Comparison of ENCODE assay signal across 12 cellular contexts in genomic region chr5:78661691-78662090, GRCh38. TPM values are rescaled to one million over a fixed set of nuclear protein-coding genes. Genes with fewer than 3 reads are reported as not detected.
DNase-seq lines count a peak whose midpoint lies in the region; ATAC-seq and FAIRE-seq lines count a peak whose summit lies in the region.
"Had no signal": no experiment of that assay in that cellular context is flagged by ENCODE, and none has a peak within 500 bp of the region (broad histone marks: within the 10 kb centered on the region; RNA-seq: fewer than 3 reads in every experiment).

No MANE protein-coding gene starts in this region.

- no peaks in the 10 kb centered on the region for H3K4me1 Mint-ChIP-seq in activated T-cell treated with anti-CD3 and anti-CD28 coated beads, Interleukin-2, amount 50 U/mL, for 72 hours (ENCODE audit: low read depth)

- H3K4me3 Mint-ChIP-seq in activated T-cell treated with anti-CD3 and anti-CD28 coated beads, Interleukin-2, amount 50 U/mL, for 72 hours, result no peak overlapping the region
- H3K4me3 Mint-ChIP-seq: memory B cell had no signal

- peak; percentile 93 for FAIRE-seq in GM19239 (lab: Jason Lieb, UNC)

- H3K36me3 Mint-ChIP-seq in activated T-cell treated with anti-CD3 and anti-CD28 coated beads, Interleukin-2, amount 50 U/mL, for 72 hours (ENCODE audit: insufficient read depth in 2 of 2), result no peaks in the 10 kb centered on the region
- H3K36me3 Mint-ChIP-seq: CD14-positive monocyte, memory B cell had no signal

- H3K27me3 Mint-ChIP-seq in activated T-cell treated with anti-CD3 and anti-CD28 coated beads, Interleukin-2, amount 50 U/mL, for 72 hours (ENCODE audit: low read depth), result peaks cover 24% of the 10 kb centered on the region

- H3K27ac Mint-ChIP-seq in activated T-cell treated with anti-CD3 and anti-CD28 coated beads, Interleukin-2, amount 50 U/mL, for 72 hours, result no peak overlapping the region
- H3K27ac Mint-ChIP-seq: CD14-positive monocyte, memory B cell had no signal

- ATAC-seq in HG02588 (IDR thresholded peaks at IDR 0.05; ENCODE audit: unreplicated experiment) (peak; percentile 72), HG03196 (IDR thresholded peaks at IDR 0.05; ENCODE audit: unreplicated experiment) (peak; percentile 62), HG03039 (IDR thresholded peaks at IDR 0.05; ENCODE audit: unreplicated experiment) (no peak)
- no peak for ATAC-seq in activated T-cell treated with anti-CD3 and anti-CD28 coated beads, Interleukin-2, amount 50 U/mL, for 72 hours (replicated peaks in 1 of 2)

- DNase-seq in GM19239 (ENCODE audit: insufficient read length, low spot score) (no peak), NCI-H1436 treated with DMSO at 0.1 percent for 48 hours (lab: John Stamatoyannopoulos, UW) (no peak), HCEC 1CT (no peak)
- no peak for DNase-seq in activated T-cell treated with anti-CD3 and anti-CD28 coated beads, Interleukin-2, amount 50 U/mL, for 72 hours
- DNase-seq: activated CD4-positive, alpha-beta T cell treated with anti-CD3 and anti-CD28 coated beads, Interleukin-2, amount 50 U/mL, for 1 hour; NCI-H1694 treated with DMSO at 0.1 percent for 48 hours; NCI-H526 treated with DMSO at 0.1 percent for 48 hours had no signal

- no peaks in the 10 kb centered on the region for H3K9me3 Mint-ChIP-seq in activated T-cell treated with anti-CD3 and anti-CD28 coated beads, Interleukin-2, amount 50 U/mL, for 72 hours
- H3K9me3 Mint-ChIP-seq: memory B cell had no signal

RNA-seq across cellular contexts. Expression of gene LHFPL2, which starts 13.1 kb away (rescaled TPM):
- total RNA-seq in activated T-cell treated with anti-CD3 and anti-CD28 coated beads, Interleukin-2, amount 50 U/mL, for 72 hours, result under 1 TPM; 0.12 to 0.21 TPM

Comparison
In these comparisons a context has a peak if more than half of its experiments do, and no peak if none do; other contexts are left out.
1. ATAC-seq: peak in HG02588 (single experiment) and HG03196 (single experiment); none in HG03039 (single experiment) and activated T-cell treated with anti-CD3 and anti-CD28 coated beads, Interleukin-2, amount 50 U/mL, for 72 hours (0 of 2).